ENCODE assay signal across 8 cellular contexts in the genomic region with DNA sequence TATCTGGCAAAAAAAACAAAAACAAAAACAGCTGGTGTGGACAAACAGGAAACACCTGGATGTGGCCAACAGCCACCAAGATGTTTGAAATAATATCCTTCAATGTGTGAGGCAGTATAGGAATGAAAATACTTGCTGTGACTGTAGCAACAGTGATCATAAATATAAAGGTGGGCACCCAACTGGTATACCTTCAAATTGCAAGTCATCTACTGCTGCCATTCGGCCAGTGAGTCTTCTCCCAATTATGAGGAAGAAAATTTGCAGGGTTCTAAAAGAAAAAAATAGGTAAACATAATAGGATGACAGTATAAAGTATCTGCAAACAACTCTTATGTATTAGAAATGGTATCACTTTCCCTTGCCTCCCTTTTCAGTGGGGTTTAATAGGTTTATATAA. TPM values are rescaled to one million over a fixed set of nuclear protein-coding genes. Genes with fewer than 3 reads are reported as not detected.
DNase-seq lines count a peak whose midpoint lies in the region; ATAC-seq and TF ChIP-seq lines count a peak whose summit lies in the region.

No MANE protein-coding gene starts in this region.

- H3K9ac ChIP-seq in NT2/D1 (ENCODE audit: insufficient read length, low read depth): peak overlapping the region; percentile 42

- intact Hi-C loops in CD14-positive monocyte (cut with micrococcal nuclease): loop anchor here (5.0 to 10.0 kb wide), 2 partner anchors 59 to 596 kb away; partner anchors contain the start of genes IFT25 (in 1 of the 2) and LRRC42 (in 1 of the 2)
- intact Hi-C loops in dorsolateral prefrontal cortex (cut with DNase I): loop anchor here (5.0 kb wide), 2 partner anchors 51 to 59 kb away; partner anchors contain the start of genes IFT25 (in 1 of the 2), LRRC42 (in 1 of the 2) and NDC1 (in 1 of the 2)

- H3K4me1 Mint-ChIP-seq in CD14-positive monocyte (peaks cover 45% of the 10 kb centered on the region), neural crest cell (peaks cover 23% of the 10 kb centered on the region)

- H3K9me3 ChIP-seq in NT2/D1 (ENCODE audit: insufficient read depth, low read length): no peaks in the 10 kb centered on the region

- ATAC-seq in HG03565 (IDR thresholded peaks at IDR 0.05; ENCODE audit: unreplicated experiment) (no peak), GM18517 (IDR thresholded peaks at IDR 0.05; ENCODE audit: unreplicated experiment) (no peak)

- H3K27me3 ChIP-seq in NT2/D1 (ENCODE audit: insufficient read depth, insufficient read length) (no peaks in the 10 kb centered on the region), dorsolateral prefrontal cortex (no peaks in the 10 kb centered on the region)

- no peaks in the 10 kb centered on the region for H3K9me3 Mint-ChIP-seq in CD14-positive monocyte
- H3K9me3 Mint-ChIP-seq in neural crest cell: no peaks in the 10 kb centered on the region

- H3K4me3 ChIP-seq in NT2/D1 (ENCODE audit: insufficient read length, low read depth) (no peak overlapping the region), dorsolateral prefrontal cortex (peak overlapping the region in 58 of 59 donors; percentile 69 to 100 (median 93))

- TF ChIP-seq CTCF in CD14-positive monocyte (IDR thresholded peaks at IDR 0.05): no peak
- no peak for TF ChIP-seq CTCF in dorsolateral prefrontal cortex (IDR thresholded peaks at IDR 0.05 in 54 of 56, conservative IDR thresholded peaks at IDR 0.05 in 2 of 56; ENCODE audit: low read depth in 1 of 56, partially characterized antibody in 56 of 56)
- TF ChIP-seq CTCF in neural crest cell (conservative IDR thresholded peaks at IDR 0.05): no peak

- H3K27me3 Mint-ChIP-seq in CD14-positive monocyte (ENCODE audit: low read depth in 3 of 3) (peaks cover 0 to 1% (median 0%) of the 10 kb centered on the region in 3 donors), neural crest cell (ENCODE audit: low read depth) (no peaks in the 10 kb centered on the region)

- H3K27ac Mint-ChIP-seq in CD14-positive monocyte (peak overlapping the region in 1 of 7 donors; percentile 97), neural crest cell (ENCODE audit: unreplicated experiment) (no peak overlapping the region)

- H3K4me1 ChIP-seq in NT2/D1 (ENCODE audit: insufficient read depth, insufficient read length): peaks cover 5% of the 10 kb centered on the region

- peaks cover 29 to 43% of the 10 kb centered on the region in 2 donors for H3K36me3 Mint-ChIP-seq in CD14-positive monocyte
- no peaks in the 10 kb centered on the region for H3K36me3 Mint-ChIP-seq in neural crest cell (ENCODE audit: low read depth)

- H3K27ac ChIP-seq in dorsolateral prefrontal cortex: peak overlapping the region in 35 of 59 donors; percentile 1 to 92 (median 79)

- DNase-seq in CD14-positive monocyte (ENCODE audit: low spot score) (no peak), NT2/D1 (ENCODE audit: low read depth, low spot score) (no peak), dorsolateral prefrontal cortex (no peak), neural crest cell (ENCODE audit: low read depth, low spot score) (no peak), SKM-1 (lab: John Stamatoyannopoulos, UW; ENCODE audit: unreplicated experiment) (no peak)
- DNase-seq in stimulated activated CD4-positive, alpha-beta T cell treated with anti-CD3 and anti-CD28 coated beads, Interleukin-12 subunit alpha, Interleukin-12 subunit beta, amount 100 ng/mL, for 4 hours: no peak

- peaks cover 19% of the 10 kb centered on the region for H3K36me3 ChIP-seq in NT2/D1 (ENCODE audit: insufficient read depth, insufficient read length, low read length)

- H3K4me3 Mint-ChIP-seq in CD14-positive monocyte (peak overlapping the region; percentile 94 to 96), neural crest cell (peak overlapping the region; percentile 95)

RNA-seq across cellular contexts. Expression of gene YIPF1, which starts 0.9 kb away (rescaled TPM):
- polyA plus RNA-seq in CD14-positive monocyte: 10 to 100 TPM; 42.1 to 51.9 TPM
- total RNA-seq in dorsolateral prefrontal cortex (10 to 100 TPM; 13.0 to 31.6 (median 23.0) TPM), neural crest cell (22.2 and 25.7 TPM in 2 replicates)

RNA-seq across cellular contexts. Expression of gene DIO1, which starts 5.3 kb away (rescaled TPM):
- under 1 TPM; 0.22 to 0.73 TPM for polyA plus RNA-seq in CD14-positive monocyte
- total RNA-seq in dorsolateral prefrontal cortex (under 1 TPM in 1 of 120 experiments, not detected in 119; 0.28 TPM), neural crest cell (not detected in 2 replicates)

RNA-seq across cellular contexts. Expression of gene NDC1, which starts 50.6 kb away (rescaled TPM):
- 1 to 10 TPM; 4.7 to 6.1 TPM for polyA plus RNA-seq in CD14-positive monocyte
- total RNA-seq in dorsolateral prefrontal cortex (10 to 100 TPM in 62 of 120 experiments, 1 to 10 TPM in 58; 5.4 to 15.8 (median 10.1) TPM), neural crest cell (45.6 and 47.3 TPM in 2 replicates)

RNA-seq across cellular contexts. Expression of gene IFT25, which starts 56.8 kb away (rescaled TPM):
- polyA plus RNA-seq in CD14-positive monocyte: 10 to 100 TPM; 27.8 to 30.6 TPM
- total RNA-seq in dorsolateral prefrontal cortex (10 to 100 TPM; 17.7 to 43.6 (median 29.5) TPM), neural crest cell (41.0 and 41.1 TPM in 2 replicates)

RNA-seq across cellular contexts. Expression of gene LRRC42, which starts 57.4 kb away (rescaled TPM):
- polyA plus RNA-seq in CD14-positive monocyte: 1 to 10 TPM; 5.6 to 7.3 TPM
- total RNA-seq in dorsolateral prefrontal cortex: 10 to 100 TPM in 109 of 120 experiments, 1 to 10 TPM in 11; 8.7 to 16.5 (median 12.4) TPM
- 45.4 and 45.8 TPM in 2 replicates for total RNA-seq in neural crest cell
